In genomic region chr15:98331676-98332075, GRCh38 we compare ENCODE assay signal across 8 cellular contexts.
"Had no signal": no experiment of that assay in that cellular context is flagged by ENCODE, and none has a peak within 500 bp of the region (broad histone marks: within the 10 kb centered on the region; RNA-seq: fewer than 3 reads in every experiment).

No MANE protein-coding gene starts in this region.

- DNase-seq: GM23248, GOT3, H7, H9, HCEC 1CT, HFFc6 had no signal

- H3K9ac ChIP-seq: GM23248 had no signal

- H3K27ac Mint-ChIP-seq: GM23338, H9, HFFc6 had no signal

- H3K4me3 Mint-ChIP-seq: GM23338, H9, HFFc6 had no signal

- H2AFZ ChIP-seq: GM23248 had no signal

- H3K36me3 ChIP-seq: HAP-1 had no signal

- H3K4me2 ChIP-seq: GM23338 had no signal

- H3K27ac ChIP-seq: GM23248 had no signal

- H3K4me1 ChIP-seq: HAP-1 had no signal

- H3K9me3 ChIP-seq: HAP-1 had no signal

- H3K4me3 ChIP-seq: GM23248, GM23338, HAP-1 had no signal
